1 cellular context compared by ENCODE assay signal in genomic region chr3:95120921-95121320, GRCh38.
TF ChIP-seq lines count a peak whose summit lies in the region.

No MANE protein-coding gene starts in this region.

TF ChIP-seq in K562, 482 proteins besides CTCF, POLR2A, EP300 and RAD21 (continued from another document):
- no peak for TF ChIP-seq CEBPZ (IDR thresholded peaks at IDR 0.05; ENCODE audit: borderline replicate concordance, low read depth, low read length)
- TF ChIP-seq HDGF (IDR thresholded peaks at IDR 0.05), result no peak
- no peak for TF ChIP-seq CSDE1 (IDR thresholded peaks at IDR 0.05)
- no peak for TF ChIP-seq ZFPM2 (CRISPR knock-in tag; IDR thresholded peaks at IDR 0.05)
- TF ChIP-seq ZNF398 (CRISPR knock-in tag; IDR thresholded peaks at IDR 0.05), result no peak
- no peak for TF ChIP-seq TAF1 (IDR thresholded peaks at IDR 0.05; ENCODE audit: control insufficient read depth, extremely low read depth, insufficient read depth, low read length, severe bottlenecking)
- no peak for TF ChIP-seq ZBTB9 (CRISPR knock-in tag; IDR thresholded peaks at IDR 0.05)
- no peak for TF ChIP-seq TEAD1 (CRISPR knock-in tag; IDR thresholded peaks at IDR 0.05)
